7 cellular contexts compared by ENCODE assay signal in genomic region chr5:134767528-134768291, GRCh38. TPM values are rescaled to one million over a fixed set of nuclear protein-coding genes. Genes with fewer than 3 reads are reported as not detected.
A peak's percentile ranks its signal among the peaks of the same experiment; 100 is the strongest.
DNase-seq lines count a peak whose midpoint lies in the region; ATAC-seq and TF ChIP-seq lines count a peak whose summit lies in the region.
"Not testable (repeated sequence)": the region's sequence is repeated elsewhere in the genome, so short reads cannot be mapped to it uniquely, and the experiment has no call there.

No MANE protein-coding gene starts in this region.

- H3K56ac ChIP-seq in IMR-90 (ENCODE audit: extremely low read depth, insufficient read depth, low read length) = not testable (repeated sequence)

- not testable (repeated sequence) for BruUV-seq in IMR-90 (replicated peaks; lab: Mats Ljungman, UMichigan)

- H3K4me2 ChIP-seq in GM23248 (ENCODE audit: unreplicated experiment); IMR-90 (ENCODE audit: low read depth, low read length); trophoblast cell (ENCODE audit: low read length): not testable (repeated sequence)

- TF ChIP-seq CTCF in IMR-90 (conservative IDR thresholded peaks at IDR 0.05; ENCODE audit: low read depth, low read length); choroid plexus epithelial cell (conservative IDR thresholded peaks at IDR 0.05; ENCODE audit: low read depth, low read length): not testable (repeated sequence)

- not testable (repeated sequence) for H4K8ac ChIP-seq in IMR-90 (ENCODE audit: low read depth in 2 of 2, low read length in 2 of 2); trophoblast cell (ENCODE audit: low read depth, low read length)

- H4K20me1 ChIP-seq in GM23248 (ENCODE audit: insufficient read depth); IMR-90 (ENCODE audit: insufficient read depth, low read length): not testable (repeated sequence)

- not testable (repeated sequence) for H3K27me3 Mint-ChIP-seq in stimulated activated naive CD8-positive, alpha-beta T cell treated with anti-CD3 and anti-CD28 coated beads, Interleukin-15, Interleukin-2, amounts not matched to agents 100 ng/mL and 50 ng/mL, for 24 hours

- H2BK15ac ChIP-seq in IMR-90 (ENCODE audit: low read depth, low read length) = not testable (repeated sequence)

- H3K27ac Mint-ChIP-seq in stimulated activated naive CD8-positive, alpha-beta T cell treated with anti-CD3 and anti-CD28 coated beads, Interleukin-15, Interleukin-2, amounts not matched to agents 100 ng/mL and 50 ng/mL, for 24 hours = peak overlapping the region; percentile 45

- 92 to 93% methylated on average over 21 of the region's 21 CpGs for WGBS in GM23248 (ENCODE audit: low coverage in 1 of 2, low lambda C conversion rate in 2 of 2, missing lambda C conversion rate in 2 of 2), 2 experiments
- 95% methylated on average over 4 of the region's 21 CpGs; no CpG with 5 or more reads in 1 of the 2 experiments for WGBS in IMR-90 (ENCODE audit: extremely low coverage in 2 of 2, insufficient read length in 1 of 2), 2 experiments
- WGBS in trophoblast cell (ENCODE audit: extremely low coverage, insufficient coverage, insufficient read length) = no CpG with 5 or more reads among the region's 21 CpGs

- H3K9ac ChIP-seq in GM23248; IMR-90 (ENCODE audit: low read depth, low read length); trophoblast cell (ENCODE audit: low read length): not testable (repeated sequence)

- not testable (repeated sequence) for H2BK5ac ChIP-seq in IMR-90 (ENCODE audit: low read depth, low read length, poor library complexity, severe bottlenecking); trophoblast cell (ENCODE audit: low read depth, low read length, poor library complexity)

- not testable (repeated sequence) for H4K12ac ChIP-seq in trophoblast cell (ENCODE audit: low read depth, low read length)

- not testable (repeated sequence) for H3K27ac ChIP-seq in GM23248; IMR-90 (ENCODE audit: insufficient read depth, low read length); trophoblast cell (ENCODE audit: low read depth, low read length)

- H3K9me3 Mint-ChIP-seq in stimulated activated naive CD8-positive, alpha-beta T cell treated with anti-CD3 and anti-CD28 coated beads, Interleukin-15, Interleukin-2, amounts not matched to agents 100 ng/mL and 50 ng/mL, for 24 hours = not testable (repeated sequence)

- peaks cover 52% of the 10 kb centered on the region for H3K36me3 ChIP-seq in GM23248 (ENCODE audit: low read depth)
- peaks cover 42% of the 10 kb centered on the region for H3K36me3 ChIP-seq in IMR-90 (ENCODE audit: control insufficient read depth, insufficient read depth, low read length)
- peaks cover 41 to 42% of the 10 kb centered on the region in 2 experiments for H3K36me3 ChIP-seq in trophoblast cell (ENCODE audit: control insufficient read depth in 1 of 2, insufficient read depth in 2 of 2, low read length in 2 of 2)

- dilution Hi-C loops in IMR-90 (cut with HindIII; ENCODE audit: low sequenced_read_pairs, unreplicated experiment) = not testable (repeated sequence)

- H3K27me3 ChIP-seq in GM23248 (replicated peaks; ENCODE audit: insufficient read depth); IMR-90 (ENCODE audit: control insufficient read depth, insufficient read depth, low read length); trophoblast cell (ENCODE audit: insufficient read depth, low read length): not testable (repeated sequence)

- H3K79me1 ChIP-seq in IMR-90 (ENCODE audit: low read depth in 1 of 2, low read length in 2 of 2) = peaks cover 18 to 24% of the 10 kb centered on the region in 2 experiments
- not testable (repeated sequence) for H3K79me1 ChIP-seq in trophoblast cell (ENCODE audit: low read length)

- H2AK5ac ChIP-seq in IMR-90 (ENCODE audit: low read depth, low read length); trophoblast cell (ENCODE audit: low read length): not testable (repeated sequence)

- CTCF ChIA-PET in IMR-90 (lab: Yijun Ruan, JAX) = interaction anchor here (0.6 to 1.1 kb wide), 3 partner anchors 10 to 11 kb away, joined by 3 read pairs; no protein-coding TSS in a partner anchor

- H4K91ac ChIP-seq in IMR-90 (ENCODE audit: insufficient read depth, low read depth, low read length); trophoblast cell (ENCODE audit: low read depth, low read length): not testable (repeated sequence)

- not testable (repeated sequence) for H4K5ac ChIP-seq in IMR-90 (ENCODE audit: low read depth, low read length)

- not testable (repeated sequence) for H3F3A ChIP-seq in GM23248 (ENCODE audit: insufficient read depth)

- H3K4me3 Mint-ChIP-seq in stimulated activated naive CD8-positive, alpha-beta T cell treated with anti-CD3 and anti-CD28 coated beads, Interleukin-15, Interleukin-2, amounts not matched to agents 100 ng/mL and 50 ng/mL, for 24 hours = not testable (repeated sequence)

- H3K4me3 ChIP-seq in GM23248; IMR-90 (ENCODE audit: insufficient read depth, low read depth, low read length); choroid plexus epithelial cell (ENCODE audit: low read depth, low read length); trophoblast cell (ENCODE audit: low read depth, low read length): not testable (repeated sequence)

- ATAC-seq in IMR-90 (ENCODE audit: low read depth) = not testable (repeated sequence)

- H3K14ac ChIP-seq in IMR-90 (replicated peaks; ENCODE audit: low read depth, low read length); trophoblast cell (ENCODE audit: low read length): not testable (repeated sequence)

- H2AK9ac ChIP-seq in IMR-90 (replicated peaks; ENCODE audit: low read depth, low read length, poor library complexity) = not testable (repeated sequence)

- H2AFZ ChIP-seq in GM23248; IMR-90 (replicated peaks; ENCODE audit: low read length, poor library complexity); trophoblast cell (ENCODE audit: insufficient read depth, low read length, poor library complexity): not testable (repeated sequence)

- H3K9me1 ChIP-seq in IMR-90 (ENCODE audit: insufficient read depth, low read length) = not testable (repeated sequence)

- H3K4ac ChIP-seq in IMR-90 (ENCODE audit: low read depth, low read length); trophoblast cell (ENCODE audit: low read depth, low read length): not testable (repeated sequence)

- H3K18ac ChIP-seq in IMR-90 (ENCODE audit: low read depth, low read length); trophoblast cell (ENCODE audit: low read length): not testable (repeated sequence)

- not testable (repeated sequence) for H3K23ac ChIP-seq in IMR-90 (ENCODE audit: low read depth, low read length); trophoblast cell (ENCODE audit: low read length)

- intact Hi-C loops in IMR-90 (cut with micrococcal nuclease) = not testable (repeated sequence)

- not testable (repeated sequence) for H3K4me1 Mint-ChIP-seq in stimulated activated naive CD8-positive, alpha-beta T cell treated with anti-CD3 and anti-CD28 coated beads, Interleukin-15, Interleukin-2, amounts not matched to agents 100 ng/mL and 50 ng/mL, for 24 hours (ENCODE audit: low read depth)

- not testable (repeated sequence) for H3K9me3 ChIP-seq in GM23248 (ENCODE audit: low read depth); IMR-90 (ENCODE audit: control insufficient read depth, insufficient read depth, low read length); trophoblast cell (ENCODE audit: insufficient read depth, low read depth, low read length)

- TF ChIP-seq RAD21 in IMR-90 (IDR thresholded peaks at IDR 0.05; ENCODE audit: low read length) = not testable (repeated sequence)

- in situ Hi-C loops in GM23248 (cut with MboI); IMR-90 (cut with MboI; ENCODE audit: low sequenced_read_pairs): not testable (repeated sequence)

- peaks cover 62% of the 10 kb centered on the region for H3K36me3 Mint-ChIP-seq in stimulated activated naive CD8-positive, alpha-beta T cell treated with anti-CD3 and anti-CD28 coated beads, Interleukin-15, Interleukin-2, amounts not matched to agents 100 ng/mL and 50 ng/mL, for 24 hours (ENCODE audit: low read depth)

- not testable (repeated sequence) for TF ChIP-seq POLR2A in IMR-90 (IDR thresholded peaks at IDR 0.05; ENCODE audit: low read depth, low read length)

- POLR2A ChIA-PET in IMR-90 (lab: Charles Lee; ENCODE audit: unreplicated experiment) = not testable (repeated sequence)

- H2BK12ac ChIP-seq in trophoblast cell (ENCODE audit: low read length) = not testable (repeated sequence)

- not testable (repeated sequence) for H3K4me1 ChIP-seq in GM23248 (ENCODE audit: insufficient read depth); IMR-90 (ENCODE audit: control insufficient read depth, insufficient read depth, low read length); trophoblast cell (ENCODE audit: control insufficient read depth in 1 of 2, insufficient read depth in 2 of 2, low read length in 2 of 2)

- H2BK20ac ChIP-seq in IMR-90 (ENCODE audit: low read depth, low read length) = not testable (repeated sequence)

- H2BK120ac ChIP-seq in IMR-90 (ENCODE audit: low read depth, low read length); trophoblast cell (ENCODE audit: insufficient read depth, low read length, poor library complexity): not testable (repeated sequence)

- H3K79me2 ChIP-seq in GM23248 (ENCODE audit: insufficient read depth) = peaks cover 41% of the 10 kb centered on the region
- H3K79me2 ChIP-seq in trophoblast cell (ENCODE audit: control insufficient read depth, insufficient read depth, low read length, poor library complexity) = not testable (repeated sequence)

- not testable (repeated sequence) for H3K9me2 ChIP-seq in GM23248 (ENCODE audit: insufficient read depth)

- DNase-seq in GM23248 = peak; percentile 5
- DNase-seq in IMR-90 = peak; percentile 1
- peak; percentile 62 for DNase-seq in amniotic epithelial cell (ENCODE audit: low read depth)
- DNase-seq in choroid plexus epithelial cell (ENCODE audit: low read depth) = peak; percentile 26
- DNase-seq in iris pigment epithelial cell (ENCODE audit: low read depth) = peak; percentile 58
- peak; percentile 2 to 67 for DNase-seq in trophoblast cell

RNA-seq across cellular contexts. Expression of gene DDX46, which starts 9.1 kb away (rescaled TPM):
- total RNA-seq in GM23248 (2014; rRNA removed; shearing (Covaris generic)) = 16.9 and 21.4 TPM in 2 replicates
- polyA plus RNA-seq in GM23248 (2016; fragmentation: Nextera tagmentation; extraction: Ambion mirVana) = 15.4 and 19.6 TPM in 2 replicates
- 26.0 and 31.9 TPM in 2 replicates for total RNA-seq in IMR-90 (2012; rRNA removed)
- 19.3 and 22.5 TPM in 2 replicates for polyA plus RNA-seq in IMR-90 (2012; rRNA removed)
- 4.0 and 5.7 TPM in 2 replicates for polyA plus RNA-seq in IMR-90 (2012; cell fraction: cytosol; rRNA removed)
- polyA plus RNA-seq in IMR-90 (2012; cell fraction: nucleus; rRNA removed; ENCODE audit: low replicate concordance) = 7.2 and 40.2 TPM in 2 replicates
- polyA plus RNA-seq in trophoblast cell (2013) = 41.6 and 42.4 TPM in 2 replicates

RNA-seq across cellular contexts. Expression of gene CAMLG, which starts 29.4 kb away (rescaled TPM):
- 26.2 and 35.3 TPM in 2 replicates for total RNA-seq in GM23248 (2014; rRNA removed; shearing (Covaris generic))
- 42.2 and 45.0 TPM in 2 replicates for polyA plus RNA-seq in GM23248 (2016; fragmentation: Nextera tagmentation; extraction: Ambion mirVana)
- total RNA-seq in IMR-90 (2012; rRNA removed) = 13.1 and 24.7 TPM in 2 replicates
- 10.6 and 11.9 TPM in 2 replicates for polyA plus RNA-seq in IMR-90 (2012; rRNA removed)
- 10.2 and 12.7 TPM in 2 replicates for polyA plus RNA-seq in IMR-90 (2012; cell fraction: cytosol; rRNA removed)
- polyA plus RNA-seq in IMR-90 (2012; cell fraction: nucleus; rRNA removed; ENCODE audit: low replicate concordance) = 2.8 and 5.9 TPM in 2 replicates
- 35.7 and 37.6 TPM in 2 replicates for polyA plus RNA-seq in trophoblast cell (2013)

Comparison
In these comparisons a context has a peak if more than half of its experiments do, and no peak if none do; other contexts are left out.
1. DNase-seq: peak in every context shown above with its lines; median percentile 62 in amniotic epithelial cell; 58 in iris pigment epithelial cell; 34 in trophoblast cell; 26 in choroid plexus epithelial cell; 5 in GM23248; 1 in IMR-90.